ENCODE assay signal across 16 cellular contexts in the genomic region with DNA sequence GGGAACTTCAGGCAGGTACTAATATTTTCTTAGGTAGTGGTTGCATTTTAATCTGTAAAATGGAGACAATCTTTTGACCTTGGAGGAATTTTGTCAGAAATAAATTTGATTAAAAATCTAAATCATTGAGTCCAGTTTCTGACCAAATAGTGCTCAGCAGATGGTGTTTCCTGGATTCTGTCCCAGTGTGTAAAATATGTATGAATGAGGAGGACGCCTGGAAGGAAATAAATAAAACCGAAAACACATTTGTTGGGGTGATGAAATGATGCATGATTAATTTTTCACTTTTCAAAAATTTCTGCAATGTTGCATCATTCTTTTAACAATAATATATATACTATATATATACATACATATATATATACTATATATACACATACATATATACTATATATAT.
DNase-seq lines count a peak whose midpoint lies in the region; ATAC-seq and TF ChIP-seq lines count a peak whose summit lies in the region.
"Had no signal": no experiment of that assay in that cellular context is flagged by ENCODE, and none has a peak within 500 bp of the region (broad histone marks: within the 10 kb centered on the region; RNA-seq: fewer than 3 reads in every experiment).

No MANE protein-coding gene starts in this region.

- DNase-seq in activated T-cell treated with anti-CD3 and anti-CD28 coated beads, Interleukin-2, amount 50 U/mL, for 72 hours, result no peak
- DNase-seq in activated T-cell treated with anti-CD3 and anti-CD28 coated beads, Interleukin-2, amount 50 U/mL, for 24 hours, result no peak
- no peak for DNase-seq in PC-9
- no peak for DNase-seq in epithelial cell of prostate (ENCODE audit: low read depth, low spot score)
- DNase-seq in osteocyte (ENCODE audit: extremely low spot score, unreplicated experiment), result no peak
- DNase-seq in kidney tubule cell (ENCODE audit: low spot score), result no peak
- no peak for DNase-seq in NCI-H128 (lab: John Stamatoyannopoulos, UW; ENCODE audit: unreplicated experiment)
- DNase-seq in DMS53 treated with DMSO at 0.1 percent for 48 hours (lab: John Stamatoyannopoulos, UW; ENCODE audit: unreplicated experiment), result no peak
- DNase-seq: cerebellar nuclear complex, NCI-H2081 treated with DMSO at 0.1 percent for 48 hours, NCI-H524 had no signal

- H3K36me3 Mint-ChIP-seq in activated T-cell treated with anti-CD3 and anti-CD28 coated beads, Interleukin-2, amount 50 U/mL, for 72 hours (ENCODE audit: insufficient read depth in 2 of 2), result peaks cover 0 to 3% of the 10 kb centered on the region in 2 donors
- no peaks in the 10 kb centered on the region for H3K36me3 Mint-ChIP-seq in activated T-cell treated with anti-CD3 and anti-CD28 coated beads, Interleukin-2, amount 50 U/mL, for 24 hours (ENCODE audit: low read depth)
- no peaks in the 10 kb centered on the region for H3K36me3 Mint-ChIP-seq in osteocyte (ENCODE audit: unreplicated experiment)

- no peak overlapping the region for H2AFZ ChIP-seq in PC-9

- peaks cover 47% of the 10 kb centered on the region for H3K4me1 ChIP-seq in PC-9 (replicated peaks; ENCODE audit: insufficient read depth)

- H3K9me3 Mint-ChIP-seq in activated T-cell treated with anti-CD3 and anti-CD28 coated beads, Interleukin-2, amount 50 U/mL, for 72 hours, result peaks cover 1 to 2% of the 10 kb centered on the region in 2 donors
- H3K9me3 Mint-ChIP-seq in activated T-cell treated with anti-CD3 and anti-CD28 coated beads, Interleukin-2, amount 50 U/mL, for 24 hours, result no peaks in the 10 kb centered on the region
- H3K9me3 Mint-ChIP-seq in osteocyte (ENCODE audit: unreplicated experiment), result no peaks in the 10 kb centered on the region
- H3K9me3 Mint-ChIP-seq: activated B cell treated with CpG ODN at 0.5 μM for 24 hours; CD4-positive, alpha-beta T cell had no signal

- no peak overlapping the region for H3K4me3 Mint-ChIP-seq in activated T-cell treated with anti-CD3 and anti-CD28 coated beads, Interleukin-2, amount 50 U/mL, for 72 hours
- H3K4me3 Mint-ChIP-seq in activated T-cell treated with anti-CD3 and anti-CD28 coated beads, Interleukin-2, amount 50 U/mL, for 24 hours, result no peak overlapping the region
- H3K4me3 Mint-ChIP-seq in osteocyte (ENCODE audit: unreplicated experiment), result no peak overlapping the region

- no peaks in the 10 kb centered on the region for H3K27me3 Mint-ChIP-seq in activated T-cell treated with anti-CD3 and anti-CD28 coated beads, Interleukin-2, amount 50 U/mL, for 72 hours (ENCODE audit: low read depth)
- H3K27me3 Mint-ChIP-seq in activated T-cell treated with anti-CD3 and anti-CD28 coated beads, Interleukin-2, amount 50 U/mL, for 24 hours, result no peaks in the 10 kb centered on the region
- no peaks in the 10 kb centered on the region for H3K27me3 Mint-ChIP-seq in osteocyte (ENCODE audit: unreplicated experiment)
- H3K27me3 Mint-ChIP-seq: activated B cell treated with CpG ODN at 0.5 μM for 24 hours; CD4-positive, alpha-beta T cell had no signal

- no peak overlapping the region for H3K4me3 ChIP-seq in PC-9
- H3K4me3 ChIP-seq: A549, SJSA1 had no signal

- intact Hi-C loops in PC-9 (cut with micrococcal nuclease; ENCODE audit: unreplicated experiment), result loop anchor here (1.0 to 5.0 kb wide), 5 partner anchors 37 to 593 kb away; no protein-coding TSS in a partner anchor

- H3K4me2 ChIP-seq in PC-9, result 0 out of 2 replicates have a peak overlapping the region, but pooled peaks have one; percentile 41

- H3K27ac Mint-ChIP-seq in activated T-cell treated with anti-CD3 and anti-CD28 coated beads, Interleukin-2, amount 50 U/mL, for 72 hours, result peak overlapping the region; percentile 86
- H3K27ac Mint-ChIP-seq in activated T-cell treated with anti-CD3 and anti-CD28 coated beads, Interleukin-2, amount 50 U/mL, for 24 hours, result no peak overlapping the region
- peak overlapping the region; percentile 75 for H3K27ac Mint-ChIP-seq in osteocyte (ENCODE audit: unreplicated experiment)

- no peaks in the 10 kb centered on the region for H4K20me1 ChIP-seq in PC-9 (ENCODE audit: insufficient read depth)

- H3K27me3 ChIP-seq in PC-9 (ENCODE audit: insufficient read depth, low read depth), result no peaks in the 10 kb centered on the region
- H3K27me3 ChIP-seq: SJSA1, upper lobe of left lung had no signal

- POLR2A ChIA-PET in PC-9 (lab: Charles Lee; ENCODE audit: unreplicated experiment), result no interaction called here

- H3K9me2 ChIP-seq in PC-9 (ENCODE audit: insufficient read depth), result no peaks in the 10 kb centered on the region

- no peaks in the 10 kb centered on the region; the same call in 1 of the 2 replicates for H3K9me3 ChIP-seq in PC-9 (ENCODE audit: insufficient read depth, low read depth)
- H3K9me3 ChIP-seq: SJSA1, upper lobe of left lung had no signal

- no peaks in the 10 kb centered on the region for H3K36me3 ChIP-seq in PC-9 (ENCODE audit: low read depth)
- H3K36me3 ChIP-seq: SJSA1, upper lobe of left lung had no signal

- H3K79me2 ChIP-seq in PC-9 (ENCODE audit: low read depth), result no peaks in the 10 kb centered on the region

- H3K27ac ChIP-seq in PC-9 (peak overlapping the region; percentile 79), epithelial cell of prostate (peak overlapping the region; percentile 81)
- H3K27ac ChIP-seq: A549, SJSA1 had no signal

- ATAC-seq in activated T-cell treated with anti-CD3 and anti-CD28 coated beads, Interleukin-2, amount 50 U/mL, for 72 hours (replicated peaks in 1 of 2), result no peak

- no peak for TF ChIP-seq CTCF in PC-9 (conservative IDR thresholded peaks at IDR 0.05)
- TF ChIP-seq CTCF in osteocyte (IDR thresholded peaks at IDR 0.05), result no peak

- H3F3A ChIP-seq in PC-9 (ENCODE audit: insufficient read depth, low read depth), result peaks cover 34% of the 10 kb centered on the region

- CTCF ChIA-PET in PC-9 (lab: Charles Lee), result no interaction called here

- BruUV-seq in PC-9 (replicated peaks; lab: Mats Ljungman, UMichigan), result no TSS peak

- H3K4me1 Mint-ChIP-seq in activated T-cell treated with anti-CD3 and anti-CD28 coated beads, Interleukin-2, amount 50 U/mL, for 72 hours (ENCODE audit: low read depth), result peaks cover 36% of the 10 kb centered on the region
- H3K4me1 Mint-ChIP-seq in activated T-cell treated with anti-CD3 and anti-CD28 coated beads, Interleukin-2, amount 50 U/mL, for 24 hours (ENCODE audit: low read depth), result peaks cover 38% of the 10 kb centered on the region
- H3K4me1 Mint-ChIP-seq in osteocyte (ENCODE audit: unreplicated experiment), result peaks cover 37% of the 10 kb centered on the region
